ENCODE assay signal across 1 cellular context in the genomic region with DNA sequence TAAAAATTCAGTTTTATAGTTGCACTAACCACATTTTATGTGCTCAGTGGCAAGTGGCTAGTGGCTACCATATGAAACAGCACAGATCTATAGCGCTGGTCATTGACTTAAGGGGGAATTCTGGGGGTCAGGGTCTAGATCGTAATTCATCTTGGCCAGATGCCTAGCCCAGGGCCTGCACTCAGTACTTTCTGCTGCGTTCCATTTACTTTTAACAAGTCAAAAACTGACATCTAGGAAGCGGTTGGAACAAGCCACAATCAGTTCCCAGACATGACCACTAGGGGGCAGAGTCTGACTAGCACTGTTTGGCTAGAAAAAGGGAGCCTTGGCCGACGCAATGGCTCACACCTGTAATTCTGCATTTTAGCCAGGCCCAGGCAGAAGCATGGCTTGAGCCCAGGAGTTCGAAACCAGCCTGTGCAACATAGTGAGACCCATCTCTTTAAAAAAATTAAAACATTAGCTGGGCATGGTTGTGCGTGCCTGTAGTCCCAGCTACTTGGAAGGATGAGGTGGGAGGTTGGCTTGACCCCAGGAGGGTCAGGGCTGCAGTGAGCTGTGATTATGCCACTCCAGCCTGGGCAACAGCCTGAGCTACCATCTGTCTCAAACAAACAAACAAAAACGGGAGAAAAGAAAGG.
TF ChIP-seq lines count a peak whose summit lies in the region.

No MANE protein-coding gene starts in this region.

TF ChIP-seq in HEK293, 187 proteins besides CTCF, POLR2A, EP300 and RAD21 (continued from another document):
- TF ChIP-seq, protein P1, sequence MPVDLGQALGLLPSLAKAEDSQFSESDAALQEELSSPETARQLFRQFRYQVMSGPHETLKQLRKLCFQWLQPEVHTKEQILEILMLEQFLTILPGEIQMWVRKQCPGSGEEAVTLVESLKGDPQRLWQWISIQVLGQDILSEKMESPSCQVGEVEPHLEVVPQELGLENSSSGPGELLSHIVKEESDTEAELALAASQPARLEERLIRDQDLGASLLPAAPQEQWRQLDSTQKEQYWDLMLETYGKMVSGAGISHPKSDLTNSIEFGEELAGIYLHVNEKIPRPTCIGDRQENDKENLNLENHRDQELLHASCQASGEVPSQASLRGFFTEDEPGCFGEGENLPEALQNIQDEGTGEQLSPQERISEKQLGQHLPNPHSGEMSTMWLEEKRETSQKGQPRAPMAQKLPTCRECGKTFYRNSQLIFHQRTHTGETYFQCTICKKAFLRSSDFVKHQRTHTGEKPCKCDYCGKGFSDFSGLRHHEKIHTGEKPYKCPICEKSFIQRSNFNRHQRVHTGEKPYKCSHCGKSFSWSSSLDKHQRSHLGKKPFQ (tag by site-specific recombination; IDR thresholded peaks at IDR 0.05): peak; percentile 85
- TF ChIP-seq ZNF354C (tag by site-specific recombination; IDR thresholded peaks at IDR 0.05; ENCODE audit: borderline replicate concordance, low read depth) (no peak), ZNF24 (tag by site-specific recombination; IDR thresholded peaks at IDR 0.05) (0 out of 2 replicates have a peak, but pooled peaks have one; percentile 44), ZNF169 (tag by site-specific recombination; IDR thresholded peaks at IDR 0.05) (no peak), ZEB2 (tag by site-specific recombination; IDR thresholded peaks at IDR 0.05) (peak; percentile 74), ZBTB20 (tag by site-specific recombination; IDR thresholded peaks at IDR 0.05) (no peak), SETDB1 (IDR thresholded peaks at IDR 0.05; ENCODE audit: insufficient read length, low read length) (no peak), ZNF677 (tag by site-specific recombination; IDR thresholded peaks at IDR 0.05) (no peak), ZNF654 (tag by site-specific recombination; IDR thresholded peaks at IDR 0.05; ENCODE audit: low read depth) (peak; percentile 93), ZNF175 (tag by site-specific recombination; IDR thresholded peaks at IDR 0.05) (no peak), ZNF843 (tag by site-specific recombination; IDR thresholded peaks at IDR 0.05) (no peak), ZNF341 (tag by site-specific recombination; IDR thresholded peaks at IDR 0.05; ENCODE audit: low read depth) (no peak), ZNF670 (tag by site-specific recombination; IDR thresholded peaks at IDR 0.05; ENCODE audit: low read depth) (no peak), KLF8 (tag by site-specific recombination; IDR thresholded peaks at IDR 0.05) (no peak), ZNF121 (tag by site-specific recombination; IDR thresholded peaks at IDR 0.05) (peak; percentile 92), ZBTB21 (tag by site-specific recombination; IDR thresholded peaks at IDR 0.05) (no peak), ZNF561 (tag by site-specific recombination; IDR thresholded peaks at IDR 0.05; ENCODE audit: borderline replicate concordance) (0 out of 2 replicates have a peak, but pooled peaks have one; percentile 35), ZBTB8A (tag by site-specific recombination; IDR thresholded peaks at IDR 0.05) (peak; percentile 40; the same call in 1 of the 2 replicates), ZNF48 (tag by site-specific recombination; IDR thresholded peaks at IDR 0.05) (no peak), KLF16 (tag by site-specific recombination; IDR thresholded peaks at IDR 0.05) (no peak), ZNF2 (tag by site-specific recombination; IDR thresholded peaks at IDR 0.05) (peak; percentile 61; the same call in 1 of the 2 replicates), WT1 (tag by site-specific recombination; IDR thresholded peaks at IDR 0.05) (no peak), SCRT2 (tag by site-specific recombination; IDR thresholded peaks at IDR 0.05) (peak; percentile 68), ZFP3 (tag by site-specific recombination; IDR thresholded peaks at IDR 0.05; ENCODE audit: low read depth) (no peak), SCRT1 (tag by site-specific recombination; IDR thresholded peaks at IDR 0.05; ENCODE audit: borderline replicate concordance) (peak; percentile 69; the same call in 1 of the 2 replicates), ZNF76 (tag by site-specific recombination; IDR thresholded peaks at IDR 0.05; ENCODE audit: borderline replicate concordance, low read depth) (no peak), ZNF23 (tag by site-specific recombination; IDR thresholded peaks at IDR 0.05; ENCODE audit: borderline replicate concordance) (no peak), ZFP37 (tag by site-specific recombination; IDR thresholded peaks at IDR 0.05) (0 out of 2 replicates have a peak, but pooled peaks have one; percentile 30), ZNF664 (tag by site-specific recombination; IDR thresholded peaks at IDR 0.05) (no peak), ZNF114 (tag by site-specific recombination; IDR thresholded peaks at IDR 0.05) (no peak), ZNF394 (tag by site-specific recombination; IDR thresholded peaks at IDR 0.05; ENCODE audit: borderline replicate concordance) (peak; percentile 17; the same call in 1 of the 2 replicates), ZNF37A (tag by site-specific recombination; IDR thresholded peaks at IDR 0.05) (no peak), KLF1 (tag by site-specific recombination; IDR thresholded peaks at IDR 0.05) (no peak), REPIN1 (tag by site-specific recombination; IDR thresholded peaks at IDR 0.05; ENCODE audit: low read depth) (no peak)
- TF ChIP-seq, protein P2, sequence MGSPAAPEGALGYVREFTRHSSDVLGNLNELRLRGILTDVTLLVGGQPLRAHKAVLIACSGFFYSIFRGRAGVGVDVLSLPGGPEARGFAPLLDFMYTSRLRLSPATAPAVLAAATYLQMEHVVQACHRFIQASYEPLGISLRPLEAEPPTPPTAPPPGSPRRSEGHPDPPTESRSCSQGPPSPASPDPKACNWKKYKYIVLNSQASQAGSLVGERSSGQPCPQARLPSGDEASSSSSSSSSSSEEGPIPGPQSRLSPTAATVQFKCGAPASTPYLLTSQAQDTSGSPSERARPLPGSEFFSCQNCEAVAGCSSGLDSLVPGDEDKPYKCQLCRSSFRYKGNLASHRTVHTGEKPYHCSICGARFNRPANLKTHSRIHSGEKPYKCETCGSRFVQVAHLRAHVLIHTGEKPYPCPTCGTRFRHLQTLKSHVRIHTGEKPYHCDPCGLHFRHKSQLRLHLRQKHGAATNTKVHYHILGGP (tag by site-specific recombination; IDR thresholded peaks at IDR 0.05): no peak
- TF ChIP-seq, protein P3, sequence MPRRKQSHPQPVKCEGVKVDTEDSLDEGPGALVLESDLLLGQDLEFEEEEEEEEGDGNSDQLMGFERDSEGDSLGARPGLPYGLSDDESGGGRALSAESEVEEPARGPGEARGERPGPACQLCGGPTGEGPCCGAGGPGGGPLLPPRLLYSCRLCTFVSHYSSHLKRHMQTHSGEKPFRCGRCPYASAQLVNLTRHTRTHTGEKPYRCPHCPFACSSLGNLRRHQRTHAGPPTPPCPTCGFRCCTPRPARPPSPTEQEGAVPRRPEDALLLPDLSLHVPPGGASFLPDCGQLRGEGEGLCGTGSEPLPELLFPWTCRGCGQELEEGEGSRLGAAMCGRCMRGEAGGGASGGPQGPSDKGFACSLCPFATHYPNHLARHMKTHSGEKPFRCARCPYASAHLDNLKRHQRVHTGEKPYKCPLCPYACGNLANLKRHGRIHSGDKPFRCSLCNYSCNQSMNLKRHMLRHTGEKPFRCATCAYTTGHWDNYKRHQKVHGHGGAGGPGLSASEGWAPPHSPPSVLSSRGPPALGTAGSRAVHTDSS (tag by site-specific recombination; IDR thresholded peaks at IDR 0.05): no peak
- TF ChIP-seq, protein P4, sequence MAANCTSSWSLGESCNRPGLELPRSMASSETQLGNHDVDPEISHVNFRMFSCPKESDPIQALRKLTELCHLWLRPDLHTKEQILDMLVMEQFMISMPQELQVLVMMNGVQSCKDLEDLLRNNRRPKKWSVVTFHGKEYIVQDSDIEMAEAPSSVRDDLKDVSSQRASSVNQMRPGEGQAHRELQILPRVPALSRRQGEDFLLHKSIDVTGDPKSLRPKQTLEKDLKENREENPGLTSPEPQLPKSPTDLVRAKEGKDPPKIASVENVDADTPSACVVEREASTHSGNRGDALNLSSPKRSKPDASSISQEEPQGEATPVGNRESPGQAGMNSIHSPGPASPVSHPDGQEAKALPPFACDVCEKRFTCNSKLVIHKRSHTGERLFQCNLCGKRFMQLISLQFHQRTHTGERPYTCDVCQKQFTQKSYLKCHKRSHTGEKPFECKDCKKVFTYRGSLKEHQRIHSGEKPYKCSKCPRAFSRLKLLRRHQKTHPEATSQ (tag by site-specific recombination; IDR thresholded peaks at IDR 0.05): no peak
- TF ChIP-seq, protein P5, sequence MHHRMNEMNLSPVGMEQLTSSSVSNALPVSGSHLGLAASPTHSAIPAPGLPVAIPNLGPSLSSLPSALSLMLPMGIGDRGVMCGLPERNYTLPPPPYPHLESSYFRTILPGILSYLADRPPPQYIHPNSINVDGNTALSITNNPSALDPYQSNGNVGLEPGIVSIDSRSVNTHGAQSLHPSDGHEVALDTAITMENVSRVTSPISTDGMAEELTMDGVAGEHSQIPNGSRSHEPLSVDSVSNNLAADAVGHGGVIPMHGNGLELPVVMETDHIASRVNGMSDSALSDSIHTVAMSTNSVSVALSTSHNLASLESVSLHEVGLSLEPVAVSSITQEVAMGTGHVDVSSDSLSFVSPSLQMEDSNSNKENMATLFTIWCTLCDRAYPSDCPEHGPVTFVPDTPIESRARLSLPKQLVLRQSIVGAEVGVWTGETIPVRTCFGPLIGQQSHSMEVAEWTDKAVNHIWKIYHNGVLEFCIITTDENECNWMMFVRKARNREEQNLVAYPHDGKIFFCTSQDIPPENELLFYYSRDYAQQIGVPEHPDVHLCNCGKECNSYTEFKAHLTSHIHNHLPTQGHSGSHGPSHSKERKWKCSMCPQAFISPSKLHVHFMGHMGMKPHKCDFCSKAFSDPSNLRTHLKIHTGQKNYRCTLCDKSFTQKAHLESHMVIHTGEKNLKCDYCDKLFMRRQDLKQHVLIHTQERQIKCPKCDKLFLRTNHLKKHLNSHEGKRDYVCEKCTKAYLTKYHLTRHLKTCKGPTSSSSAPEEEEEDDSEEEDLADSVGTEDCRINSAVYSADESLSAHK (tag by site-specific recombination; IDR thresholded peaks at IDR 0.05): no peak
- TF ChIP-seq, protein P6, sequence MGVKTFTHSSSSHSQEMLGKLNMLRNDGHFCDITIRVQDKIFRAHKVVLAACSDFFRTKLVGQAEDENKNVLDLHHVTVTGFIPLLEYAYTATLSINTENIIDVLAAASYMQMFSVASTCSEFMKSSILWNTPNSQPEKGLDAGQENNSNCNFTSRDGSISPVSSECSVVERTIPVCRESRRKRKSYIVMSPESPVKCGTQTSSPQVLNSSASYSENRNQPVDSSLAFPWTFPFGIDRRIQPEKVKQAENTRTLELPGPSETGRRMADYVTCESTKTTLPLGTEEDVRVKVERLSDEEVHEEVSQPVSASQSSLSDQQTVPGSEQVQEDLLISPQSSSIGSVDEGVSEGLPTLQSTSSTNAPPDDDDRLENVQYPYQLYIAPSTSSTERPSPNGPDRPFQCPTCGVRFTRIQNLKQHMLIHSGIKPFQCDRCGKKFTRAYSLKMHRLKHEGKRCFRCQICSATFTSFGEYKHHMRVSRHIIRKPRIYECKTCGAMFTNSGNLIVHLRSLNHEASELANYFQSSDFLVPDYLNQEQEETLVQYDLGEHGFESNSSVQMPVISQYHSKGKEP (tag by site-specific recombination; IDR thresholded peaks at IDR 0.05): peak; percentile 63; the same call in 1 of the 2 replicates
- TF ChIP-seq, protein P7, sequence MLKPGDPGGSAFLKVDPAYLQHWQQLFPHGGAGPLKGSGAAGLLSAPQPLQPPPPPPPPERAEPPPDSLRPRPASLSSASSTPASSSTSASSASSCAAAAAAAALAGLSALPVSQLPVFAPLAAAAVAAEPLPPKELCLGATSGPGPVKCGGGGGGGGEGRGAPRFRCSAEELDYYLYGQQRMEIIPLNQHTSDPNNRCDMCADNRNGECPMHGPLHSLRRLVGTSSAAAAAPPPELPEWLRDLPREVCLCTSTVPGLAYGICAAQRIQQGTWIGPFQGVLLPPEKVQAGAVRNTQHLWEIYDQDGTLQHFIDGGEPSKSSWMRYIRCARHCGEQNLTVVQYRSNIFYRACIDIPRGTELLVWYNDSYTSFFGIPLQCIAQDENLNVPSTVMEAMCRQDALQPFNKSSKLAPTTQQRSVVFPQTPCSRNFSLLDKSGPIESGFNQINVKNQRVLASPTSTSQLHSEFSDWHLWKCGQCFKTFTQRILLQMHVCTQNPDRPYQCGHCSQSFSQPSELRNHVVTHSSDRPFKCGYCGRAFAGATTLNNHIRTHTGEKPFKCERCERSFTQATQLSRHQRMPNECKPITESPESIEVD (tag by site-specific recombination; IDR thresholded peaks at IDR 0.05): no peak
- TF ChIP-seq, protein P8, sequence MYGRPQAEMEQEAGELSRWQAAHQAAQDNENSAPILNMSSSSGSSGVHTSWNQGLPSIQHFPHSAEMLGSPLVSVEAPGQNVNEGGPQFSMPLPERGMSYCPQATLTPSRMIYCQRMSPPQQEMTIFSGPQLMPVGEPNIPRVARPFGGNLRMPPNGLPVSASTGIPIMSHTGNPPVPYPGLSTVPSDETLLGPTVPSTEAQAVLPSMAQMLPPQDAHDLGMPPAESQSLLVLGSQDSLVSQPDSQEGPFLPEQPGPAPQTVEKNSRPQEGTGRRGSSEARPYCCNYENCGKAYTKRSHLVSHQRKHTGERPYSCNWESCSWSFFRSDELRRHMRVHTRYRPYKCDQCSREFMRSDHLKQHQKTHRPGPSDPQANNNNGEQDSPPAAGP (tag by site-specific recombination; IDR thresholded peaks at IDR 0.05): no peak; the same call in 1 of the 2 replicates
- TF ChIP-seq, protein P9, sequence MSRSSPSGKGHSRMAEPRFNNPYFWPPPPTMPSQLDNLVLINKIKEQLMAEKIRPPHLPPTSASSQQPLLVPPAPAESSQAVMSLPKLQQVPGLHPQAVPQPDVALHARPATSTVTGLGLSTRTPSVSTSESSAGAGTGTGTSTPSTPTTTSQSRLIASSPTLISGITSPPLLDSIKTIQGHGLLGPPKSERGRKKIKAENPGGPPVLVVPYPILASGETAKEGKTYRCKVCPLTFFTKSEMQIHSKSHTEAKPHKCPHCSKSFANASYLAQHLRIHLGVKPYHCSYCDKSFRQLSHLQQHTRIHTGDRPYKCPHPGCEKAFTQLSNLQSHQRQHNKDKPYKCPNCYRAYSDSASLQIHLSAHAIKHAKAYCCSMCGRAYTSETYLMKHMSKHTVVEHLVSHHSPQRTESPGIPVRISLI (tag by site-specific recombination; IDR thresholded peaks at IDR 0.05): 0 out of 2 replicates have a peak, but pooled peaks have one; percentile 20
